22 cellular contexts compared by ENCODE assay signal in the genomic region with DNA sequence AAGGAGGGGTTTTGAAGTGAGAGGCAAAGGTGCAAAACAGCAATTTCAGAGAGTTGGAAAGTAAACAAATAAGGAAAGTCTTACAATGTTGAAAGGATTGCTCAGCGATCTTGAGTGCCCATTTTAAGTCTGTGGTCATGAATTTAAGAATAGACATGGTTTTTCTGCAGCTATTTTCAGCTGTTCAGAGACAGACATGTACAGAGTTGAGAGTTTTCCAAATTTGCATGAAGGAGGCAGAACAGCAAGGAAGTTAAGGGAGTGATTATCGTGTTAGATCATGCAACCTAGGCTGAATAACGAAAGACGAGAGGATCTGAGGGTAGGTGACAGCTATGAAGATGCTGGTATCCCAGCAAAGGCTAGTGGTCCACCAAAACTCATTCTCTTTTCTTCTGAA. TPM values are rescaled to one million over a fixed set of nuclear protein-coding genes. Genes with fewer than 3 reads are reported as not detected.
A peak's percentile ranks its signal among the peaks of the same experiment; 100 is the strongest.
DNase-seq lines count a peak whose midpoint lies in the region; ATAC-seq and TF ChIP-seq lines count a peak whose summit lies in the region.
"Had no signal": no experiment of that assay in that cellular context is flagged by ENCODE, and none has a peak within 500 bp of the region (broad histone marks: within the 10 kb centered on the region; RNA-seq: fewer than 3 reads in every experiment).

No MANE protein-coding gene starts in this region.

- ATAC-seq in GM21360 (IDR thresholded peaks at IDR 0.05; ENCODE audit: unreplicated experiment) = peak; percentile 53
- peak; percentile 46 for ATAC-seq in HG02885 (IDR thresholded peaks at IDR 0.05; ENCODE audit: poor library complexity, unreplicated experiment)
- ATAC-seq: A549 had no signal

- no peaks in the 10 kb centered on the region for H3K9me3 ChIP-seq in MM.1S (replicated peaks; ENCODE audit: insufficient read depth, low read length)
- H3K9me3 ChIP-seq in trophoblast cell (ENCODE audit: insufficient read depth, low read depth, low read length) = no peaks in the 10 kb centered on the region
- H3K9me3 ChIP-seq: A549, SK-N-SH had no signal

- peaks cover 16% of the 10 kb centered on the region for H3F3A ChIP-seq in MM.1S (ENCODE audit: insufficient read depth, low read length)

- H3K14ac ChIP-seq in trophoblast cell (ENCODE audit: low read length) = no peak overlapping the region

- H2BK5ac ChIP-seq in trophoblast cell (ENCODE audit: low read depth, low read length, poor library complexity) = no peak overlapping the region

- H4K91ac ChIP-seq in trophoblast cell (ENCODE audit: low read depth, low read length) = no peak overlapping the region

- no peak overlapping the region for H4K8ac ChIP-seq in trophoblast cell (ENCODE audit: low read depth, low read length)

- no peak overlapping the region for H4K12ac ChIP-seq in trophoblast cell (ENCODE audit: low read depth, low read length)

- no CpG with 5 or more reads among the region's 4 CpGs for WGBS in trophoblast cell (ENCODE audit: extremely low coverage, insufficient coverage, insufficient read length)

- H4K20me1 ChIP-seq in MM.1S (ENCODE audit: insufficient read depth, low read length) = no peaks in the 10 kb centered on the region

- H2AK5ac ChIP-seq in trophoblast cell (ENCODE audit: low read length) = no peak overlapping the region

- H3K27ac ChIP-seq in MM.1S (ENCODE audit: low read length) = peak overlapping the region; percentile 70
- no peak overlapping the region for H3K27ac ChIP-seq in trophoblast cell (ENCODE audit: low read depth, low read length)
- H3K27ac ChIP-seq: A549 had no signal

- H3K27ac Mint-ChIP-seq in endothelial cell (ENCODE audit: unreplicated experiment) = no peak overlapping the region
- H3K27ac Mint-ChIP-seq: B cell, CD14-positive monocyte, HFFc6 had no signal

- H3K4me3 ChIP-seq in MM.1S (ENCODE audit: low read length) (peak overlapping the region; percentile 22), trophoblast cell (ENCODE audit: low read depth, low read length) (no peak overlapping the region), H7 (ENCODE audit: insufficient read depth, low read depth, low read length) (no peak overlapping the region)
- H3K4me3 ChIP-seq: A549 had no signal

- H2AFZ ChIP-seq in MM.1S (ENCODE audit: low read length) (peak overlapping the region; percentile 24; the same call in 1 of the 2 replicates), trophoblast cell (ENCODE audit: insufficient read depth, low read length, poor library complexity) (no peak overlapping the region)

- no peaks in the 10 kb centered on the region for H3K4me1 Mint-ChIP-seq in endothelial cell (ENCODE audit: unreplicated experiment)
- H3K4me1 Mint-ChIP-seq: B cell had no signal

- no peak overlapping the region for H3K4ac ChIP-seq in trophoblast cell (ENCODE audit: low read depth, low read length)

- H3K4me3 Mint-ChIP-seq in endothelial cell (ENCODE audit: unreplicated experiment) = no peak overlapping the region
- H3K4me3 Mint-ChIP-seq: B cell, CD14-positive monocyte, H9, HFFc6 had no signal

- H2BK12ac ChIP-seq in trophoblast cell (ENCODE audit: low read length) = no peak overlapping the region

- H3K4me2 ChIP-seq in MM.1S (ENCODE audit: low read depth, low read length) (peak overlapping the region; percentile 70), trophoblast cell (ENCODE audit: low read length) (no peak overlapping the region)
- H3K4me2 ChIP-seq: A549, SK-N-SH had no signal

- TF ChIP-seq CTCF in MM.1S (IDR thresholded peaks at IDR 0.05; ENCODE audit: low read length) (no peak), endothelial cell (IDR thresholded peaks at IDR 0.05; ENCODE audit: unreplicated experiment) (no peak)

- H3K9me3 Mint-ChIP-seq in endothelial cell (ENCODE audit: unreplicated experiment) = no peaks in the 10 kb centered on the region
- H3K9me3 Mint-ChIP-seq: CD14-positive monocyte, H9, HFFc6 had no signal

- no peak overlapping the region for H3K18ac ChIP-seq in trophoblast cell (ENCODE audit: low read length)

- H3K36me3 ChIP-seq in MM.1S (replicated peaks; ENCODE audit: insufficient read depth, low read length) (no peaks in the 10 kb centered on the region; the same call in 1 of the 2 replicates), trophoblast cell (ENCODE audit: control insufficient read depth in 1 of 2, insufficient read depth in 2 of 2, low read length in 2 of 2) (peaks cover 0 to 6% of the 10 kb centered on the region in 2 experiments), H7 (replicated peaks; ENCODE audit: control insufficient read depth, insufficient read depth, low read length) (peaks cover 2% of the 10 kb centered on the region)

- H3K9me2 ChIP-seq in MM.1S (replicated peaks; ENCODE audit: insufficient read depth, low read length) = no peaks in the 10 kb centered on the region
- H3K9me2 ChIP-seq: SK-N-SH had no signal

- no peaks in the 10 kb centered on the region for H3K27me3 ChIP-seq in MM.1S (replicated peaks; ENCODE audit: insufficient read depth, low read length)
- H3K27me3 ChIP-seq in trophoblast cell (ENCODE audit: insufficient read depth, low read length) = no peaks in the 10 kb centered on the region
- no peaks in the 10 kb centered on the region; the same call in 1 of the 2 replicates for H3K27me3 ChIP-seq in H7 (ENCODE audit: control insufficient read depth, insufficient read depth, low read length)

- no peaks in the 10 kb centered on the region for H3K79me2 ChIP-seq in MM.1S (ENCODE audit: low read length)
- no peaks in the 10 kb centered on the region for H3K79me2 ChIP-seq in trophoblast cell (ENCODE audit: control insufficient read depth, insufficient read depth, low read length, poor library complexity)

- peaks cover 4% of the 10 kb centered on the region for H3K36me3 Mint-ChIP-seq in endothelial cell (ENCODE audit: low read depth, unreplicated experiment)

- no peak overlapping the region for H2BK120ac ChIP-seq in trophoblast cell (ENCODE audit: insufficient read depth, low read length, poor library complexity)

- peaks cover 24% of the 10 kb centered on the region for H3K4me1 ChIP-seq in MM.1S (ENCODE audit: low read length)
- H3K4me1 ChIP-seq in trophoblast cell (ENCODE audit: control insufficient read depth in 1 of 2, insufficient read depth in 2 of 2, low read length in 2 of 2) = peaks cover 9% of the 10 kb centered on the region in 2 experiments
- H3K4me1 ChIP-seq: A549 had no signal

- H3K9ac ChIP-seq in MM.1S (ENCODE audit: low read length) = peak overlapping the region; percentile 2; the same call in 1 of the 2 replicates
- no peak overlapping the region for H3K9ac ChIP-seq in trophoblast cell (ENCODE audit: low read length)
- H3K9ac ChIP-seq: SK-N-SH had no signal

- peak; percentile 73 for DNase-seq in MM.1S
- peak; percentile 12 to 34 for DNase-seq in trophoblast cell
- no peak for DNase-seq in DMS53 treated with DMSO at 0.1 percent for 48 hours (lab: John Stamatoyannopoulos, UW; ENCODE audit: unreplicated experiment)
- no peak for DNase-seq in endothelial cell (ENCODE audit: low spot score)
- DNase-seq in DMS 273 treated with DMSO at 0.1 percent for 48 hours (lab: John Stamatoyannopoulos, UW) = no peak
- DNase-seq in H7 = no peak
- DNase-seq: DMS53, EL, H9, HFFc6, IMR-90, NCI-H1694 treated with DMSO at 0.1 percent for 48 hours, NCI-H446 treated with DMSO at 0.1 percent for 48 hours, NCI-H526 treated with DMSO at 0.1 percent for 48 hours, SHP77, SK-N-SH, T-helper 2 cell had no signal

- peaks cover 3% of the 10 kb centered on the region for H3K79me1 ChIP-seq in trophoblast cell (ENCODE audit: low read length)

- no peak overlapping the region for H3K23ac ChIP-seq in trophoblast cell (ENCODE audit: low read length)

- H3K27me3 Mint-ChIP-seq in endothelial cell (ENCODE audit: unreplicated experiment) = no peaks in the 10 kb centered on the region
- H3K27me3 Mint-ChIP-seq: B cell had no signal

RNA-seq across cellular contexts. Expression of gene DET1, which starts 37.2 kb away (rescaled TPM):
- polyA plus RNA-seq in trophoblast cell (2013) = 2.5 and 3.3 TPM in 2 replicates
- 4.4 TPM for total RNA-seq in endothelial cell (ENCODE audit: unreplicated experiment)
- 7.7 and 8.2 TPM in 2 replicates for total RNA-seq in H7 (2014; rRNA removed; shearing (Covaris generic))

RNA-seq across cellular contexts. Expression of gene MRPS11, which starts 41.8 kb away (rescaled TPM):
- polyA plus RNA-seq in trophoblast cell (2013) = 61.6 and 62.4 TPM in 2 replicates
- total RNA-seq in endothelial cell (ENCODE audit: unreplicated experiment) = 42.9 TPM
- total RNA-seq in H7 (2014; rRNA removed; shearing (Covaris generic)) = 41.1 and 58.9 TPM in 2 replicates

RNA-seq across cellular contexts. Expression of gene MRPL46, which starts 42.1 kb away (rescaled TPM):
- polyA plus RNA-seq in trophoblast cell (2013) = 34.0 and 34.5 TPM in 2 replicates
- 21.2 TPM for total RNA-seq in endothelial cell (ENCODE audit: unreplicated experiment)
- total RNA-seq in H7 (2014; rRNA removed; shearing (Covaris generic)) = 29.7 and 31.9 TPM in 2 replicates

Comparison
In these comparisons a context has a peak if more than half of its experiments do, and no peak if none do; other contexts are left out.
1. DNase-seq: peak in MM.1S (single experiment) and trophoblast cell (2 of 2); none in DMS53 treated with DMSO at 0.1 percent for 48 hours (single experiment), endothelial cell (single experiment), DMS 273 treated with DMSO at 0.1 percent for 48 hours (single experiment) and H7 (single experiment).